27 cellular contexts compared by ENCODE assay signal in the genomic region with DNA sequence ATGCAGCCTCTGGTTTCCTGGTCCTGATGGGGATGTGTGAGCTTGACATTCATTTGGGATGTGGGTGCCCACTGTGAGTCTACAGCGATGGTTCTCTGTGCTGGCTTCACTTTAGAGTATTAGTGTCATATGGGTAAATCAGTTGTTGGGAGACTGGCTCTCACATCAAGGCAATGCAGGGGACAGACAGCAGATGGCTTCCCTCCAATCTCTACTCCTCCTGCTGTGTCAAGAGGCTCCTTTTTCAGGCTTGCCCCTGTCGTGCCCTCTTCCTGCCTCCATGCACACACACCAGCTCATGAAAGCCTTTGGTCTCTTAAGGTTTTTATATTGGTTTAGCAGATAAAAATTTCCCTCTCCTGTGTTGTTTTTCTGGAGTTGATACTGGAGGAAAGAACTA.
DNase-seq lines count a peak whose midpoint lies in the region; ATAC-seq and TF ChIP-seq lines count a peak whose summit lies in the region.
"Had no signal": no experiment of that assay in that cellular context is flagged by ENCODE, and none has a peak within 500 bp of the region (broad histone marks: within the 10 kb centered on the region; RNA-seq: fewer than 3 reads in every experiment).

No MANE protein-coding gene starts in this region.

- H3K9me3 ChIP-seq in tibial nerve = no peaks in the 10 kb centered on the region
- H3K9me3 ChIP-seq: spleen had no signal

- H2BK5ac ChIP-seq in mesendoderm (ENCODE audit: low read length) = no peak overlapping the region

- H3K27me3 ChIP-seq in mesendoderm (ENCODE audit: insufficient read depth, low read length, poor library complexity) = no peaks in the 10 kb centered on the region
- H3K27me3 ChIP-seq in tibial nerve = no peaks in the 10 kb centered on the region
- H3K27me3 ChIP-seq: spleen had no signal

- WGBS in mesendoderm (ENCODE audit: extremely low coverage, insufficient coverage, low lambda C conversion rate) = no CpG with 5 or more reads among the region's 2 CpGs
- WGBS in tibial nerve, 2 donors = 48 to 50% methylated on average over 2 of the region's 2 CpGs

- H3K27ac ChIP-seq in mesendoderm (ENCODE audit: low read depth, low read length) (no peak overlapping the region), tibial nerve (no peak overlapping the region)
- H3K27ac ChIP-seq: 22Rv1, spleen had no signal

- no peak overlapping the region for H3K23ac ChIP-seq in mesendoderm (ENCODE audit: low read length)

- TF ChIP-seq EP300 in tibial nerve (IDR thresholded peaks at IDR 0.05) = no peak

- no peaks in the 10 kb centered on the region for H3K79me1 ChIP-seq in mesendoderm (ENCODE audit: low read length)

- no peak overlapping the region for H2BK15ac ChIP-seq in mesendoderm (replicated peaks; ENCODE audit: low read depth)

- no peak overlapping the region for H2AK5ac ChIP-seq in mesendoderm (ENCODE audit: low read length)

- no peak overlapping the region for H3K18ac ChIP-seq in mesendoderm (ENCODE audit: low read length)

- DNase-seq in DMS 273 (lab: John Stamatoyannopoulos, UW; ENCODE audit: unreplicated experiment) (peak; percentile 65), DMS 273 treated with DMSO at 0.1 percent for 48 hours (lab: John Stamatoyannopoulos, UW) (no peak), NCI-H2029 treated with DMSO at 0.1 percent for 48 hours (lab: John Stamatoyannopoulos, UW) (peak; percentile 55), NCI-H82 treated with DMSO at 0.1 percent for 48 hours (lab: John Stamatoyannopoulos, UW; ENCODE audit: unreplicated experiment) (peak; percentile 67), mesendoderm (peak; percentile 36), tibial nerve (ENCODE audit: low spot score in 2 of 2) (no peak), EL (no peak)
- DNase-seq: activated CD4-positive, alpha-beta memory T cell treated with anti-CD3 and anti-CD28 coated beads for 36 hours; CD4-positive, alpha-beta memory T cell; cerebellar nuclear complex; DMS79 treated with DMSO at 0.1 percent for 48 hours; effector CD4-positive, alpha-beta T cell; GOT3; immature natural killer cell; naive thymus-derived CD8-positive, alpha-beta T cell; NCI-H2081 treated with DMSO at 0.1 percent for 48 hours; NCI-H774; PC-3; Right ventricle myocardium superior; spleen; stimulated activated CD4-positive, alpha-beta T cell treated with anti-CD3 and anti-CD28 coated beads, Interleukin-2, amount 100 ng/mL, for 48 hours; substantia nigra; T-helper 9 cell had no signal

- H3K4ac ChIP-seq in mesendoderm (ENCODE audit: low read depth, low read length) = no peak overlapping the region

- no peak overlapping the region for H4K8ac ChIP-seq in mesendoderm (ENCODE audit: low read depth, low read length)

- H3K4me2 ChIP-seq in mesendoderm (ENCODE audit: low read length) = no peak overlapping the region

- no peak for TF ChIP-seq CTCF in tibial nerve (IDR thresholded peaks at IDR 0.05)

- H3K4me1 ChIP-seq in mesendoderm (ENCODE audit: control insufficient read depth, low read depth, low read length) (no peaks in the 10 kb centered on the region), tibial nerve (no peaks in the 10 kb centered on the region)
- H3K4me1 ChIP-seq: spleen had no signal

- H3K36me3 ChIP-seq in mesendoderm (ENCODE audit: control insufficient read depth, insufficient read depth, low read length) (no peaks in the 10 kb centered on the region), tibial nerve (no peaks in the 10 kb centered on the region)
- H3K36me3 ChIP-seq: spleen had no signal

- no peak overlapping the region for H2BK120ac ChIP-seq in mesendoderm (ENCODE audit: low read depth, low read length)

- H3K4me3 ChIP-seq in mesendoderm (ENCODE audit: low read length) (no peak overlapping the region), tibial nerve (no peak overlapping the region)
- H3K4me3 ChIP-seq: spleen had no signal

- no peak for ATAC-seq in HG03565 (IDR thresholded peaks at IDR 0.05; ENCODE audit: unreplicated experiment)
- ATAC-seq: left lobe of liver; naive thymus-derived CD8-positive, alpha-beta T cell; PC-3; stimulated activated effector memory CD8-positive, alpha-beta T cell treated with anti-CD3 and anti-CD28 coated beads, Interleukin-12 subunit alpha, Interleukin-12 subunit beta, amount 100 ng/mL, for 72 hours had no signal

- H3K79me2 ChIP-seq in mesendoderm (ENCODE audit: control insufficient read depth, insufficient read depth, low read length) = no peaks in the 10 kb centered on the region

- H3K9ac ChIP-seq in mesendoderm (ENCODE audit: low read length) = no peak overlapping the region

- TF ChIP-seq POLR2A in tibial nerve (IDR thresholded peaks at IDR 0.05) = no peak

- H3K56ac ChIP-seq in mesendoderm (ENCODE audit: low read length) = no peak overlapping the region

- no peak overlapping the region for H4K5ac ChIP-seq in mesendoderm (ENCODE audit: low read length)

Comparison
In these comparisons a context has a peak if more than half of its experiments do, and no peak if none do; other contexts are left out.
1. DNase-seq: peak in DMS 273 (single experiment), NCI-H2029 treated with DMSO at 0.1 percent for 48 hours (single experiment), NCI-H82 treated with DMSO at 0.1 percent for 48 hours (single experiment) and mesendoderm (single experiment); none in DMS 273 treated with DMSO at 0.1 percent for 48 hours (single experiment), tibial nerve (0 of 2) and EL (single experiment).